Comparison of ENCODE assay signal across 8 cellular contexts in the genomic region with DNA sequence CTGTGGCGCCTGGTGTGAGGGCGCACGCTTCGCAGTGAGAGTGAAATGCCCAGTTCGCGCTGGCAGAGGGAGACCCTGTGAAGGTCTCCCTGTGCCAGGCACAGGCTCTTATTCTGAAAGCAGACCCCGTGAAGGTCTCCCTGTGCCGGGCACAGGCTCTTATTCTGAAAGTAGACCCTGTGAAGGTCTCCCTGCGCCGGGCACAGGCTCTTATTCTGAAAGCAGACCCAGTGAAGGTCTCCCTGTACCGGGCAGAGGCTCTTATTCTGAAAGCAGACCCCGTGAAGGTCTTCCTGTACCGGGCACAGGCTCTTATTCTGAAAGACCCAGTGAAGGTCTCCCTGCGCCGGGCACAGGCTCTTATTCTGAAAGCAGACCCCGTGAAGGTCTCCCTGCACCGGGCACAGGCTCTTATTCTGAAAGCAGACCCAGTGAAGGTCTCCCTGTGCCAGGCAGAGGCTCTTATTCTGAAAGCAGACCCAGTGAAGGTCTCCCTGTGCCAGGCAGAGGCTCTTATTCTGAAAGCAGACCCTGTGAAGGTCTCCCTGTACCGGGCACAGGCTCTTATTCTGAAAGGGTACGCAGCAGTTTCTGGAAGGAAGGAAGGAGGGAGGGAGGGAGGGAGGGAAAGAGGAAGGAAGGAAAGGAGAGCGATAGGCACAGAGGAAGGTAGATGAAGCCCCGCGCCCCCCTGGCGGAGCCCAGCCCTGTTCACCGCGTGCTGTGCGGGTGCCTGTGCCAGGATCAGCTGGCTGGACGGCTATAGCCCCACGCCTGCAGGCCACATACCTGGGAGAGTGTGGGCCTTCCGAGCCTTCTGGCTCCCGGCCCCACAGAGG. TPM values are rescaled to one million over a fixed set of nuclear protein-coding genes. Genes with fewer than 3 reads are reported as not detected.
DNase-seq lines count a peak whose midpoint lies in the region; ATAC-seq and TF ChIP-seq lines count a peak whose summit lies in the region.

No MANE protein-coding gene starts in this region.

- no peaks in the 10 kb centered on the region for H3K27me3 ChIP-seq in HUES6 (ENCODE audit: control insufficient read depth, insufficient read depth, low read length)
- no peaks in the 10 kb centered on the region for H3K27me3 ChIP-seq in SJCRH30
- no peaks in the 10 kb centered on the region for H3K27me3 ChIP-seq in thoracic aorta (replicated peaks; ENCODE audit: insufficient read depth)

- peak overlapping the region; percentile 63 for H3K4me3 Mint-ChIP-seq in activated naive CD4-positive, alpha-beta T cell treated with anti-CD3 and anti-CD28 coated beads, Interleukin-2, amount 10 ng/mL, durations not matched to agents 7 days and 5 days

- H3K27ac ChIP-seq in HUES6 (ENCODE audit: low read depth, low read length) = no peak overlapping the region
- H3K27ac ChIP-seq in SJCRH30 = no peak overlapping the region; the same call in 1 of the 2 replicates
- H3K27ac ChIP-seq in thoracic aorta = peak overlapping the region; percentile 81 to 89

- no peaks in the 10 kb centered on the region for H3K27me3 Mint-ChIP-seq in activated naive CD4-positive, alpha-beta T cell treated with anti-CD3 and anti-CD28 coated beads, Interleukin-2, amount 10 ng/mL, durations not matched to agents 7 days and 5 days

- H3K9me3 ChIP-seq in HUES6 (ENCODE audit: control insufficient read depth, insufficient read depth, low read depth, low read length) = no peaks in the 10 kb centered on the region
- H3K9me3 ChIP-seq in SJCRH30 (replicated peaks) = no peaks in the 10 kb centered on the region
- H3K9me3 ChIP-seq in thoracic aorta = no peaks in the 10 kb centered on the region

- peaks cover 62% of the 10 kb centered on the region for H3K36me3 ChIP-seq in HUES6 (ENCODE audit: control insufficient read depth, insufficient read depth, low read length)
- H3K36me3 ChIP-seq in SJCRH30 = peaks cover 32% of the 10 kb centered on the region
- H3K36me3 ChIP-seq in thoracic aorta = peaks cover 16% of the 10 kb centered on the region

- H3K4me1 ChIP-seq in HUES6 (ENCODE audit: control insufficient read depth, insufficient read depth, low read length) (peaks cover 14% of the 10 kb centered on the region; the same call in 1 of the 2 replicates), SJCRH30 (peaks cover 8% of the 10 kb centered on the region; the same call in 1 of the 2 replicates), thoracic aorta (ENCODE audit: control insufficient read depth in 1 of 2, low read depth in 2 of 2) (peaks cover 20 to 29% of the 10 kb centered on the region in 2 donors)

- DNase-seq in Ammon's horn (ENCODE audit: low spot score) (peak; percentile 83), SJCRH30 (peak; percentile 87 to 88), germinal center (ENCODE audit: low spot score) (peak; percentile 42), non-pigmented ciliary epithelial cell (ENCODE audit: low read depth) (peak; percentile 17), thoracic aorta (ENCODE audit: low spot score) (no peak)
- DNase-seq in activated naive CD4-positive, alpha-beta T cell treated with anti-CD3 and anti-CD28 coated beads, Interleukin-2, amount 10 ng/mL, durations not matched to agents 7 days and 5 days = peak; percentile 73

- peak overlapping the region; percentile 50; the same call in 1 of the 2 replicates for H3K4me3 ChIP-seq in HUES6 (ENCODE audit: low read depth, low read length)
- peak overlapping the region; percentile 48 for H3K4me3 ChIP-seq in SJCRH30
- H3K4me3 ChIP-seq in thoracic aorta = peak overlapping the region; percentile 92

- H3K36me3 Mint-ChIP-seq in activated naive CD4-positive, alpha-beta T cell treated with anti-CD3 and anti-CD28 coated beads, Interleukin-2, amount 10 ng/mL, durations not matched to agents 7 days and 5 days = peaks cover 27% of the 10 kb centered on the region

- ATAC-seq in thoracic aorta (ENCODE audit: insufficient number of reproducible peaks, low FRiP score, low read depth) = no peak
- no peak for ATAC-seq in HG03520 (IDR thresholded peaks at IDR 0.05; ENCODE audit: unreplicated experiment)

- CTCF ChIA-PET in activated naive CD4-positive, alpha-beta T cell treated with anti-CD3 and anti-CD28 coated beads, Interleukin-2, amount 10 ng/mL, durations not matched to agents 7 days and 5 days (lab: Charles Lee) = no interaction called here

- H3K9ac ChIP-seq in HUES6 (ENCODE audit: low read length) = peak overlapping the region; percentile 77

- no peaks in the 10 kb centered on the region for H3K9me3 Mint-ChIP-seq in activated naive CD4-positive, alpha-beta T cell treated with anti-CD3 and anti-CD28 coated beads, Interleukin-2, amount 10 ng/mL, durations not matched to agents 7 days and 5 days

- no peak for TF ChIP-seq CTCF in thoracic aorta (IDR thresholded peaks at IDR 0.05)

- peaks cover 34% of the 10 kb centered on the region for H3K4me1 Mint-ChIP-seq in activated naive CD4-positive, alpha-beta T cell treated with anti-CD3 and anti-CD28 coated beads, Interleukin-2, amount 10 ng/mL, durations not matched to agents 7 days and 5 days

- H3K27ac Mint-ChIP-seq in activated naive CD4-positive, alpha-beta T cell treated with anti-CD3 and anti-CD28 coated beads, Interleukin-2, amount 10 ng/mL, durations not matched to agents 7 days and 5 days = peak overlapping the region; percentile 92

RNA-seq across cellular contexts. Expression of gene WDR45B, which starts 55.3 kb away (rescaled TPM):
- total RNA-seq in SJCRH30 (2014; rRNA removed; shearing (Covaris generic)) = 167 and 171 TPM in 2 replicates
- total RNA-seq in thoracic aorta = 10 to 100 TPM; 50.0 to 55.7 TPM

Comparison
In these comparisons a context has a peak if more than half of its experiments do, and no peak if none do; other contexts are left out.
1. H3K27ac ChIP-seq: peak in thoracic aorta (2 of 2); none in HUES6 (single experiment) and SJCRH30 (single experiment).
2. Peak in every context shown above with its lines, with median percentiles within 50 percentile points of each other: H3K4me3 ChIP-seq.